8 cellular contexts compared by ENCODE assay signal in the genomic region with DNA sequence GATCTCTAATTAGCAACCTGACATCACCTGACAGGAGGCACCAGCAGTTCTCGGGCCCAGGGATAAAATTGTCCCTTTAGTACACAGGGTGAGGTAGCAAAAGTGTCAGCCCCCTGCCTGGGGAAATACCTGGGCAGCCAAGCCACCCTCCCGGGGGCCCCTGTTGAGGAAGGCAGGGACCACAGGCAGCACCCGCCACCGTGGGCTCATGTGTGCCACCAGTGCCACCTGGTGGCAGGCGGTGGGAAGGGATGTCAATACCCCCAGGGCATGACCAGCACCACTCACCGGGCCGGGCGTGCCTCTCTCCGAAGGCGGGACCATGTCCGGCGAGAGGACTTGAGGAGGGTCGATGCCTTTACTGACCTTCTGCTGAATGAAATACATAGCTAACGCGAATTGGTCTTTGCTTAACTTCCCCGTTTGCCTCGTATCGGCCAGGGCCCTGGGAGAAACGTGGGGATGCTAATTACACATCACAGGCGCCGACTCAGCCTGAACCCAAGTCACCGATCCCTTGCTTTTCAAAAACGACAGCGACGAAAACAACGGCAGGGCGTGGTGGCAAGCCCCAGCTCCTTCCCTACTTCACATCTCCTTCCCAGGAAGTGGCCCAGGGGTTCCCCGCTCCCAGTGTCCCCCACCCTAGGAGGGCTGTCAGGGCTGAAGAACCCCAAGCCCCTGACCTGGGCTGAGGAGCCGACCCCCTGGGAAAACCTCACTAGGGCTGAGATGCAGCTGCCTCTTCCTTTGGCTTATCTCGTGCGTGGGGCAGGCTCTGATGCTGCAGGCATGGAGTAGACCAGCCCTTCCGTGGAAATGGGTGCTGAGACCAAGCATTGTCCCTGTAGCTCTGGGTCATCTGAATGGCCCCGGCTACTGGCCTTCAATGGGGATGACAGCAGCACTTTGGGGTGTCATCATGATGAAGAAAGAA. TPM values are rescaled to one million over a fixed set of nuclear protein-coding genes. Genes with fewer than 3 reads are reported as not detected.
DNase-seq lines count a peak whose midpoint lies in the region; ATAC-seq and TF ChIP-seq lines count a peak whose summit lies in the region.

No MANE protein-coding gene starts in this region.

- H3K4me1 ChIP-seq in mammary epithelial cell (ENCODE audit: insufficient read depth, low read length) = no peaks in the 10 kb centered on the region

- no peak overlapping the region for H3K27ac ChIP-seq in mammary epithelial cell (ENCODE audit: insufficient read depth, low read depth, low read length)

- CTCF ChIA-PET in mammary epithelial cell (lab: Charles Lee; ENCODE audit: low non-redundant PET) = interaction anchor here (0.6 kb wide), 1 partner anchor 62 kb away, joined by 3 read pairs; no protein-coding TSS in a partner anchor

- no peaks in the 10 kb centered on the region for H3K9me3 ChIP-seq in mammary epithelial cell (replicated peaks; ENCODE audit: insufficient read depth, low read length)

- TF ChIP-seq CTCF in LNCAP (IDR thresholded peaks at IDR 0.05) = peak; percentile 81
- TF ChIP-seq CTCF in mammary epithelial cell (conservative IDR thresholded peaks at IDR 0.05 in 1 of 2, IDR thresholded peaks at IDR 0.05 in 1 of 2; ENCODE audit: extremely low read depth in 1 of 2, insufficient read depth in 1 of 2, low read depth in 1 of 2, low read length in 2 of 2) = peak; percentile 67 to 88

- peak; percentile 89 to 95 for ATAC-seq in activated CD4-positive, CD25-positive, alpha-beta regulatory T cell treated with anti-CD3 and anti-CD28 coated beads, Interleukin-2, amount 50 U/mL, for 24 hours
- ATAC-seq in left colon = peak; percentile 85
- no peak for ATAC-seq in HG03571 (IDR thresholded peaks at IDR 0.05; ENCODE audit: unreplicated experiment)

- H3K27me3 ChIP-seq in mammary epithelial cell (ENCODE audit: insufficient read depth, low read length) = no peaks in the 10 kb centered on the region

- no peak overlapping the region for H3K4me3 ChIP-seq in mammary epithelial cell (replicated peaks in 1 of 3; ENCODE audit: insufficient read depth in 1 of 3, low read depth in 2 of 3, low read length in 3 of 3)

- intact Hi-C loops in mammary epithelial cell (cut with micrococcal nuclease) (loop anchor here (1.0 kb wide), 1 partner anchor 171 kb away; no protein-coding TSS in a partner anchor), left colon (cut with DNase I, micrococcal nuclease) (no loop called here)

- DNase-seq in DMS53 (lab: John Stamatoyannopoulos, UW) = peak; percentile 58
- DNase-seq in DMS53 treated with DMSO at 0.1 percent for 48 hours (lab: John Stamatoyannopoulos, UW; ENCODE audit: unreplicated experiment) = no peak
- peak; percentile 29 for DNase-seq in mammary epithelial cell
- peak in 1 of 2 donors; percentile 74 for DNase-seq in left colon
- DNase-seq in stimulated activated CD4-positive, alpha-beta T cell treated with anti-CD3 and anti-CD28 coated beads, Interleukin-4, amount 100 ng/mL, for 48 hours (ENCODE audit: low read depth in 2 of 2) = peak; percentile 45 to 56

- no TSS peak for BruUV-seq in mammary epithelial cell (replicated peaks; lab: Mats Ljungman, UMichigan)

- H4K20me1 ChIP-seq in mammary epithelial cell (ENCODE audit: insufficient read depth, low read length) = no peaks in the 10 kb centered on the region

- in situ Hi-C loops in mammary epithelial cell (cut with MboI; ENCODE audit: low sequenced_read_pairs in 2 of 2) = no loop called here

- H3K36me3 ChIP-seq in mammary epithelial cell (ENCODE audit: insufficient read depth, low read length) = peaks cover 17% of the 10 kb centered on the region

- 53% methylated on average over 20 of the region's 33 CpGs for WGBS in mammary epithelial cell (ENCODE audit: low coverage, missing lambda C conversion rate)

- H3K4me2 ChIP-seq in mammary epithelial cell (ENCODE audit: insufficient read depth, low read depth, low read length) = no peak overlapping the region

- dilution Hi-C loops in mammary epithelial cell (cut with HindIII; ENCODE audit: low sequenced_read_pairs) = no loop called here

- no peak overlapping the region for H2AFZ ChIP-seq in mammary epithelial cell (ENCODE audit: low read depth, low read length)

- no peak overlapping the region for H3K9ac ChIP-seq in mammary epithelial cell (ENCODE audit: insufficient read depth, low read length)

- H3K79me2 ChIP-seq in mammary epithelial cell (ENCODE audit: insufficient read depth, low read length) = no peaks in the 10 kb centered on the region

RNA-seq across cellular contexts. Expression of a gene that starts 53.8 kb away (rescaled TPM):
- total RNA-seq in mammary epithelial cell (10 to 100 TPM; 10.3 to 30.9 TPM), left colon (10 to 100 TPM; 33.4 to 41.1 TPM)
- 10.9 TPM for polyA plus RNA-seq in mammary epithelial cell
- 50.8 TPM for polyA minus RNA-seq in mammary epithelial cell
